Comparison of ENCODE assay signal across 14 cellular contexts in the genomic region with DNA sequence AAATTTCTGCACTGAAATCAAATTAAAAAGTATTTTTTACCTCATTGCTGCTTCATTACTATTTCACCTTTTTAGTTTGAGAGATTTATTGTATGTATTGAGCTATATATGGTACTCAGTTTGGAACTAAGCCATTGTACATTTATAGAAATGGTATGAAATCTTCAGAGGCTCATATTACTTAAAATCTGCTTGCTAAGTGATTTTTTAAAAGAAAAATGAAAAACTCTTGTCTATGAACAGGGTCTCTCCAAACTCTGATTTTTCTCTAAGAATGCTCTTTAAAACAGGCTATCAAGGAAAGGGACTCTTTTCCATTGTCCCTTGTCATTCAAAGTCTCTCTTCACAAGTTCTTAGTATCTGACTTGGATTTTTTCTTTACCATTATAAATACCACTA.
"Had no signal": no experiment of that assay in that cellular context is flagged by ENCODE, and none has a peak within 500 bp of the region (broad histone marks: within the 10 kb centered on the region; RNA-seq: fewer than 3 reads in every experiment).

No MANE protein-coding gene starts in this region.

- H3K9ac ChIP-seq: parathyroid adenoma had no signal

- ATAC-seq: activated CD8-positive, alpha-beta T cell treated with anti-CD3 and anti-CD28 coated beads, Interleukin-2, amount 10 ng/mL, durations not matched to agents 7 days and 5 days had no signal

- H3K27me3 ChIP-seq: brain microvascular endothelial cell, thyroid gland had no signal

- H3K79me2 ChIP-seq: parathyroid adenoma had no signal

- H3K27ac ChIP-seq: brain microvascular endothelial cell, epithelial cell of prostate, parathyroid adenoma, thyroid gland had no signal

- H3K36me3 ChIP-seq: brain microvascular endothelial cell, thyroid gland had no signal

- H3K9me3 ChIP-seq: thyroid gland had no signal

- DNase-seq: activated B cell treated with CpG ODN at 0.5 μM for 24 hours; activated CD4-positive, alpha-beta T cell treated with anti-CD3 and anti-CD28 coated beads, Interleukin-2, amount 10 ng/mL, durations not matched to agents 24 days and 14 days; activated CD8-positive, alpha-beta memory T cell treated with anti-CD3 and anti-CD28 coated beads, Interleukin-2, amount 50 U/mL, for 4 hours; activated CD8-positive, alpha-beta T cell treated with anti-CD3 and anti-CD28 coated beads, Interleukin-2, amount 10 ng/mL, durations not matched to agents 7 days and 5 days; activated gamma-delta T cell treated with Interleukin-2 at 50 U/mL for 16 hours; cortex of kidney; effector memory CD4-positive, alpha-beta T cell; stimulated activated CD4-positive, alpha-beta T cell treated with anti-CD3 and anti-CD28 coated beads, Interleukin-15, amount 100 ng/mL, for 24 hours; stimulated activated CD4-positive, alpha-beta T cell treated with anti-CD3 and anti-CD28 coated beads, Interleukin-4, amount 100 ng/mL, for 1 hour; stimulated activated naive B cell treated with anti-CD40 and anti-IgM and Interleukin-4, amounts not matched to agents 10 μg/mL and 1 μg/mL and 100 μg/mL, for 72 hours; thyroid gland had no signal

- H3K4me1 ChIP-seq: parathyroid adenoma, thyroid gland had no signal

- H2AFZ ChIP-seq: parathyroid adenoma had no signal

- H3K4me3 ChIP-seq: thyroid gland had no signal
